In the genomic region with DNA sequence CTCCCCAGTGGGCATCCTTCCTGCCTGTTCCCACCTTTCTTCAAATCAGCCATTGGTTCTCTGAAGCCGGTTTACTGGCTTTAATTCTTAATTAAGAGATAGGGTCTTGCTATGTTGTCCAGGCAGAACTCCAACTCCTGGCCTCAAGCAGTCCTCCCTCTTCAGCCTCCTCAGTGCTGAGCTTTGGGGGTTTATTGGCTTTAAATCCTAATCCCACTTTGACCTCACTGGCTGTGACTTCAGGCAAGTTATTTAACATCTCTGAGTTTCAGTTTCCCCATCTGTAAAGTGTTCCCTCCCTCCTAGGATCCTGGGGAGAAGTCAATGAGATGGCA, we compare ENCODE assay signal across 12 cellular contexts. TPM values are rescaled to one million over a fixed set of nuclear protein-coding genes. Genes with fewer than 3 reads are reported as not detected.
A peak's percentile ranks its signal among the peaks of the same experiment; 100 is the strongest.
DNase-seq lines count a peak whose midpoint lies in the region; ATAC-seq and TF ChIP-seq lines count a peak whose summit lies in the region.
"Had no signal": no experiment of that assay in that cellular context is flagged by ENCODE, and none has a peak within 500 bp of the region (broad histone marks: within the 10 kb centered on the region; RNA-seq: fewer than 3 reads in every experiment).

No MANE protein-coding gene starts in this region.

- H3K4me1 Mint-ChIP-seq in activated naive CD8-positive, alpha-beta T cell treated with anti-CD3 and anti-CD28 coated beads, Interleukin-2, amount 50 U/mL, for 24 hours: peaks cover 41% of the 10 kb centered on the region
- peaks cover 21 to 46% of the 10 kb centered on the region in 2 donors for H3K4me1 Mint-ChIP-seq in natural killer cell

- no peak for TF ChIP-seq POLR2A in body of pancreas (IDR thresholded peaks at IDR 0.05)

- H3K9me3 ChIP-seq in left ventricle myocardium inferior (replicated peaks) (no peaks in the 10 kb centered on the region), upper lobe of right lung (no peaks in the 10 kb centered on the region), body of pancreas (no peaks in the 10 kb centered on the region)

- peak overlapping the region; percentile 73 for H3K27ac Mint-ChIP-seq in activated naive CD8-positive, alpha-beta T cell treated with anti-CD3 and anti-CD28 coated beads, Interleukin-2, amount 50 U/mL, for 24 hours
- H3K27ac Mint-ChIP-seq in natural killer cell: peak overlapping the region; percentile 67 to 76

- H3K4me3 Mint-ChIP-seq in activated naive CD8-positive, alpha-beta T cell treated with anti-CD3 and anti-CD28 coated beads, Interleukin-2, amount 50 U/mL, for 24 hours: peak overlapping the region; percentile 95
- peak overlapping the region; percentile 95 for H3K4me3 Mint-ChIP-seq in natural killer cell

- DNase-seq in left ventricle myocardium inferior: no peak
- DNase-seq in left cardiac atrium: no peak
- no peak for DNase-seq in activated naive CD8-positive, alpha-beta T cell treated with anti-CD3 and anti-CD28 coated beads, Interleukin-2, amount 50 U/mL, for 24 hours
- no peak for DNase-seq in natural killer cell
- no peak for DNase-seq in upper lobe of right lung
- DNase-seq in NCI-H748 (lab: John Stamatoyannopoulos, UW; ENCODE audit: unreplicated experiment): no peak
- DNase-seq in body of pancreas: no peak
- DNase-seq in stimulated activated naive CD4-positive, alpha-beta T cell (lab: John Stamatoyannopoulos, UW): no peak
- DNase-seq: activated CD8-positive, alpha-beta memory T cell treated with anti-CD3 and anti-CD28 coated beads, Interleukin-2, amount 50 U/mL, for 48 hours; central memory CD4-positive, alpha-beta T cell; NCI-H187 treated with DMSO at 0.1 percent for 48 hours; occipital lobe had no signal

- ATAC-seq in left cardiac atrium (no peak), natural killer cell (no peak), upper lobe of right lung (no peak), body of pancreas (no peak)
- no peak for ATAC-seq in activated naive CD8-positive, alpha-beta T cell treated with anti-CD3 and anti-CD28 coated beads, Interleukin-2, amount 50 U/mL, for 24 hours

- no peaks in the 10 kb centered on the region for H3K27me3 ChIP-seq in left ventricle myocardium inferior (ENCODE audit: low read depth)
- H3K27me3 ChIP-seq in upper lobe of right lung: no peaks in the 10 kb centered on the region
- no peaks in the 10 kb centered on the region for H3K27me3 ChIP-seq in body of pancreas

- TF ChIP-seq CTCF in left ventricle myocardium inferior (IDR thresholded peaks at IDR 0.05; ENCODE audit: borderline replicate concordance) (no peak), natural killer cell (IDR thresholded peaks at IDR 0.05) (no peak), upper lobe of right lung (IDR thresholded peaks at IDR 0.05) (no peak), body of pancreas (IDR thresholded peaks at IDR 0.05) (no peak)

- no peak overlapping the region for H3K4me3 ChIP-seq in left ventricle myocardium inferior
- H3K4me3 ChIP-seq in upper lobe of right lung: no peak overlapping the region
- H3K4me3 ChIP-seq in body of pancreas: no peak overlapping the region

- peaks cover 6% of the 10 kb centered on the region for H3K36me3 Mint-ChIP-seq in activated naive CD8-positive, alpha-beta T cell treated with anti-CD3 and anti-CD28 coated beads, Interleukin-2, amount 50 U/mL, for 24 hours (ENCODE audit: low read depth)
- H3K36me3 Mint-ChIP-seq in natural killer cell: no peaks in the 10 kb centered on the region

- intact Hi-C loops in left ventricle myocardium inferior (cut with micrococcal nuclease): no loop called here
- intact Hi-C loops in left cardiac atrium (cut with DNase I): no loop called here
- intact Hi-C loops in natural killer cell (cut with micrococcal nuclease): no loop called here
- intact Hi-C loops in upper lobe of right lung (cut with DNase I): no loop called here
- intact Hi-C loops in body of pancreas (cut with DNase I): no loop called here

- H3K27ac ChIP-seq in left ventricle myocardium inferior (replicated peaks) (peak overlapping the region; percentile 96), upper lobe of right lung (peak overlapping the region; percentile 98), body of pancreas (peak overlapping the region in 2 of 4 donors; percentile 89 to 93)

- H3K27me3 Mint-ChIP-seq in activated naive CD8-positive, alpha-beta T cell treated with anti-CD3 and anti-CD28 coated beads, Interleukin-2, amount 50 U/mL, for 24 hours: peaks cover 9% of the 10 kb centered on the region
- no peaks in the 10 kb centered on the region for H3K27me3 Mint-ChIP-seq in natural killer cell (ENCODE audit: low read depth in 2 of 2)

- no peaks in the 10 kb centered on the region for H3K9me3 Mint-ChIP-seq in activated naive CD8-positive, alpha-beta T cell treated with anti-CD3 and anti-CD28 coated beads, Interleukin-2, amount 50 U/mL, for 24 hours
- no peaks in the 10 kb centered on the region for H3K9me3 Mint-ChIP-seq in natural killer cell

- 83 to 87% methylated on average over 1 of the region's 1 CpG for WGBS in body of pancreas, 2 donors

- H3K36me3 ChIP-seq in left ventricle myocardium inferior (no peaks in the 10 kb centered on the region), upper lobe of right lung (peaks cover 5% of the 10 kb centered on the region), body of pancreas (replicated peaks in 1 of 2; ENCODE audit: insufficient read depth in 1 of 2, low read depth in 2 of 2) (no peaks in the 10 kb centered on the region)

- peaks cover 87% of the 10 kb centered on the region for H3K4me1 ChIP-seq in left ventricle myocardium inferior
- H3K4me1 ChIP-seq in upper lobe of right lung: peaks cover 44% of the 10 kb centered on the region
- H3K4me1 ChIP-seq in body of pancreas: peaks cover 85% of the 10 kb centered on the region

RNA-seq across cellular contexts. Expression of gene TRMT61A, which starts 2.1 kb away (rescaled TPM):
- total RNA-seq in left ventricle myocardium inferior (5.9 TPM), left cardiac atrium (1 to 10 TPM; 6.0 to 8.5 TPM), natural killer cell (1 to 10 TPM; 8.1 to 9.4 (median 9.1) TPM), upper lobe of right lung (11.6 TPM), body of pancreas (10 to 100 TPM in 1 of 2 donors, 1 to 10 TPM in 1; 7.9 to 10.4 TPM)

RNA-seq across cellular contexts. Expression of gene CKB, which starts 4.3 kb away (rescaled TPM):
- 661 TPM for total RNA-seq in left ventricle myocardium inferior
- 100 to 1,000 TPM; 407 to 412 TPM for total RNA-seq in left cardiac atrium
- total RNA-seq in natural killer cell: 10 to 100 TPM in 1 of 3 donors, 1 to 10 TPM in 2; 4.0 to 37.4 (median 9.0) TPM
- total RNA-seq in upper lobe of right lung: 148 TPM
- total RNA-seq in body of pancreas: 100 to 1,000 TPM in 1 of 2 donors, 10 to 100 TPM in 1; 92.1 to 146 TPM

RNA-seq across cellular contexts. Expression of gene BAG5, which starts 35.6 kb away (rescaled TPM):
- total RNA-seq in left ventricle myocardium inferior: 16.7 TPM
- total RNA-seq in left cardiac atrium: 10 to 100 TPM; 15.2 to 23.6 TPM
- total RNA-seq in natural killer cell: 10 to 100 TPM; 36.1 to 48.0 (median 47.0) TPM
- 33.0 TPM for total RNA-seq in upper lobe of right lung
- total RNA-seq in body of pancreas: 10 to 100 TPM in 1 of 2 donors, 1 to 10 TPM in 1; 9.9 to 11.9 TPM

RNA-seq across cellular contexts. Expression of gene COA8, which starts 35.9 kb away (rescaled TPM):
- total RNA-seq in left ventricle myocardium inferior: 48.3 TPM
- total RNA-seq in left cardiac atrium: 10 to 100 TPM; 37.8 to 42.5 TPM
- total RNA-seq in natural killer cell: 10 to 100 TPM; 22.2 to 32.0 (median 24.9) TPM
- total RNA-seq in upper lobe of right lung: 29.7 TPM
- total RNA-seq in body of pancreas: 10 to 100 TPM; 15.2 to 32.2 TPM
